ENCODE assay signal across 2 cellular contexts in the genomic region with DNA sequence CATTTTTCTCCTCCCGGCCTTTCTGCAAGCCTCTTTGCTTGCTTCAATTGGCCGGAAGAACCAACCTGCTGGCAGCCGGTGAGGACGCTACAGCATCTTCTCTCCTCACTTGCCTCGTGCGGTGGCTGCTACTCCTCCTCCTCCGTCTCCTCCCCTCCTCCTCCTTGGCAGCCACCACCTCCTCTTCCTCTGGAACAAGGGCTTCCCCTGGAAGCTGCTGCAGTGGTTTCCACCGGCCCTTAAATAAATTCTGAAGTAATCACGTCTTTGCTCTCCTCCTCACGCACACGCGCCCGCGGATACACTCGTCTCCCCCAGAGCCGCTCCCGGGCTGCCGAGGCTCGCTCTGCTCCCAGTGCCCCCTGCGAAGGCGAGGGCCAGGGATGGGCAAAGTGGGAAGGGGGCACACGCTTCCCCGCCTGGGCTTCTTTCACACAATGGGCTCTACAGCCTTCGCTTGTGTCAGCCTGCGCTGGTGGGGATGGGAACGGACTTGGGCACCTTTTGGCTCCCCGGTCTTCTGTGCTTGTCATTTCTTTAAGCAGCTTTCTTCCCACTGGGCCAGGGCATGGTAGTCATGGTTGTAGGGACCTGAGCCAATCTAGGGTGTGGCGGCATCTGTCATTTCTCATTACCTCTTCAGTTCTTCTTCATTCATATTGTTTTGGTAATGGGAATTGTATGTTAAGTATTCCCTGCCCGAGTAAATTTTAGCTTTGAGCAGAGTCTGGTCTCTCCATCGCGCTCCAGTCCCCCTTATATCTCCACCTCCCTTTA.
A peak's percentile ranks its signal among the peaks of the same experiment; 100 is the strongest.
TF ChIP-seq lines count a peak whose summit lies in the region.

Gene PPFIA2 (minus strand): TSS at position 136 of the 777 bp plus-strand sequence.

TF ChIP-seq in A549, 52 proteins besides CTCF, POLR2A, EP300 and RAD21 (continued from another document):
- TF ChIP-seq, protein P1, sequence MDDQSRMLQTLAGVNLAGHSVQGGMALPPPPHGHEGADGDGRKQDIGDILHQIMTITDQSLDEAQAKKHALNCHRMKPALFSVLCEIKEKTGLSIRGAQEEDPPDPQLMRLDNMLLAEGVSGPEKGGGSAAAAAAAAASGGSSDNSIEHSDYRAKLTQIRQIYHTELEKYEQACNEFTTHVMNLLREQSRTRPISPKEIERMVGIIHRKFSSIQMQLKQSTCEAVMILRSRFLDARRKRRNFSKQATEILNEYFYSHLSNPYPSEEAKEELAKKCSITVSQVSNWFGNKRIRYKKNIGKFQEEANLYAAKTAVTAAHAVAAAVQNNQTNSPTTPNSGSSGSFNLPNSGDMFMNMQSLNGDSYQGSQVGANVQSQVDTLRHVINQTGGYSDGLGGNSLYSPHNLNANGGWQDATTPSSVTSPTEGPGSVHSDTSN (IDR thresholded peaks at IDR 0.05): no peak
- TF ChIP-seq ZNF302 (CRISPR knock-in tag; IDR thresholded peaks at IDR 0.05) (no peak), PHF8 (IDR thresholded peaks at IDR 0.05; ENCODE audit: borderline replicate concordance, low read depth) (no peak), POLR2AphosphoS2 (conservative IDR thresholded peaks at IDR 0.05; ENCODE audit: low read length) (no peak), CEBPB (IDR thresholded peaks at IDR 0.05) (no peak), TFCP2L1 (CRISPR knock-in tag; IDR thresholded peaks at IDR 0.05) (no peak), BHLHE40 (IDR thresholded peaks at IDR 0.05; ENCODE audit: low read depth, low read length) (no peak), KDM1A (IDR thresholded peaks at IDR 0.05; ENCODE audit: low read depth) (no peak), GATA3 (IDR thresholded peaks at IDR 0.05; ENCODE audit: borderline replicate concordance) (no peak), RFX5 (IDR thresholded peaks at IDR 0.05) (no peak), JUN (IDR thresholded peaks at IDR 0.05) (no peak), KDM5A (IDR thresholded peaks at IDR 0.05) (no peak), CHD4 (IDR thresholded peaks at IDR 0.05; ENCODE audit: borderline replicate concordance) (no peak), RNF2 (IDR thresholded peaks at IDR 0.05; ENCODE audit: borderline replicate concordance, low read depth) (no peak), RCOR1 (IDR thresholded peaks at IDR 0.05; ENCODE audit: low read depth, low read length) (no peak)
- TF ChIP-seq, protein P2, sequence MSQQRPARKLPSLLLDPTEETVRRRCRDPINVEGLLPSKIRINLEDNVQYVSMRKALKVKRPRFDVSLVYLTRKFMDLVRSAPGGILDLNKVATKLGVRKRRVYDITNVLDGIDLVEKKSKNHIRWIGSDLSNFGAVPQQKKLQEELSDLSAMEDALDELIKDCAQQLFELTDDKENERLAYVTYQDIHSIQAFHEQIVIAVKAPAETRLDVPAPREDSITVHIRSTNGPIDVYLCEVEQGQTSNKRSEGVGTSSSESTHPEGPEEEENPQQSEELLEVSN (IDR thresholded peaks at IDR 0.05; ENCODE audit: borderline replicate concordance, low read depth): no peak

TF ChIP-seq in HEK293, 187 proteins besides CTCF, POLR2A, EP300 and RAD21 (continued from another document):
- TF ChIP-seq, protein P3, sequence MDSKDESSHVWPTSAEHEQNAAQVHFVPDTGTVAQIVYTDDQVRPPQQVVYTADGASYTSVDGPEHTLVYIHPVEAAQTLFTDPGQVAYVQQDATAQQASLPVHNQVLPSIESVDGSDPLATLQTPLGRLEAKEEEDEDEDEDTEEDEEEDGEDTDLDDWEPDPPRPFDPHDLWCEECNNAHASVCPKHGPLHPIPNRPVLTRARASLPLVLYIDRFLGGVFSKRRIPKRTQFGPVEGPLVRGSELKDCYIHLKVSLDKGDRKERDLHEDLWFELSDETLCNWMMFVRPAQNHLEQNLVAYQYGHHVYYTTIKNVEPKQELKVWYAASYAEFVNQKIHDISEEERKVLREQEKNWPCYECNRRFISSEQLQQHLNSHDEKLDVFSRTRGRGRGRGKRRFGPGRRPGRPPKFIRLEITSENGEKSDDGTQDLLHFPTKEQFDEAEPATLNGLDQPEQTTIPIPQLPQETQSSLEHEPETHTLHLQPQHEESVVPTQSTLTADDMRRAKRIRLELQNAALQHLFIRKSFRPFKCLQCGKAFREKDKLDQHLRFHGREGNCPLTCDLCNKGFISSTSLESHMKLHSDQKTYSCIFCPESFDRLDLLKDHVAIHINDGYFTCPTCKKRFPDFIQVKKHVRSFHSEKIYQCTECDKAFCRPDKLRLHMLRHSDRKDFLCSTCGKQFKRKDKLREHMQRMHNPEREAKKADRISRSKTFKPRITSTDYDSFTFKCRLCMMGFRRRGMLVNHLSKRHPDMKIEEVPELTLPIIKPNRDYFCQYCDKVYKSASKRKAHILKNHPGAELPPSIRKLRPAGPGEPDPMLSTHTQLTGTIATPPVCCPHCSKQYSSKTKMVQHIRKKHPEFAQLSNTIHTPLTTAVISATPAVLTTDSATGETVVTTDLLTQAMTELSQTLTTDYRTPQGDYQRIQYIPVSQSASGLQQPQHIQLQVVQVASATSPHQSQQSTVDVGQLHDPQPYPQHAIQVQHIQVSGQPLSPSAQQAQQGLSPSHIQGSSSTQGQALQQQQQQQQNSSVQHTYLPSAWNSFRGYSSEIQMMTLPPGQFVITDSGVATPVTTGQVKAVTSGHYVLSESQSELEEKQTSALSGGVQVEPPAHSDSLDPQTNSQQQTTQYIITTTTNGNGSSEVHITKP (tag by site-specific recombination; IDR thresholded peaks at IDR 0.05): peak; percentile 76
- TF ChIP-seq ZBTB26 (tag by site-specific recombination; optimal IDR thresholded peaks at IDR 0.05): peak; percentile 36
- TF ChIP-seq GLIS2 (tag by site-specific recombination; IDR thresholded peaks at IDR 0.05): peak; percentile 25
- peak; percentile 23; the same call in 1 of the 2 replicates for TF ChIP-seq ZNF394 (tag by site-specific recombination; IDR thresholded peaks at IDR 0.05; ENCODE audit: borderline replicate concordance)
- peak; percentile 24 for TF ChIP-seq GLIS1 (tag by site-specific recombination; IDR thresholded peaks at IDR 0.05)
- no peak for TF ChIP-seq SP2 (tag by site-specific recombination; IDR thresholded peaks at IDR 0.05)
